ENCODE assay signal across 9 cellular contexts in genomic region chr16:590165-590874, GRCh38. TPM values are rescaled to one million over a fixed set of nuclear protein-coding genes. Genes with fewer than 3 reads are reported as not detected.
DNase-seq lines count a peak whose midpoint lies in the region; ATAC-seq and TF ChIP-seq lines count a peak whose summit lies in the region.
"Had no signal": no experiment of that assay in that cellular context is flagged by ENCODE, and none has a peak within 500 bp of the region (broad histone marks: within the 10 kb centered on the region; RNA-seq: fewer than 3 reads in every experiment).

No MANE protein-coding gene starts in this region.

- peaks cover 33 to 39% of the 10 kb centered on the region in 2 donors for H3K4me1 Mint-ChIP-seq in natural killer cell treated with Interleukin-12 subunit alpha and Interleukin-12 subunit beta and Interleukin-15 and Interleukin-18, amount 100 ng/mL, for 72 hours (ENCODE audit: low read depth in 2 of 2)

- H3K36me3 ChIP-seq in MM.1S (replicated peaks; ENCODE audit: insufficient read depth, low read length) (no peaks in the 10 kb centered on the region), ectodermal cell (ENCODE audit: control insufficient read depth, insufficient read depth, low read length) (no peaks in the 10 kb centered on the region)

- DNase-seq in NCI-H146 (lab: John Stamatoyannopoulos, UW): peak; percentile 64
- no peak for DNase-seq in NCI-H146 treated with DMSO at 0.1 percent for 48 hours (lab: John Stamatoyannopoulos, UW; ENCODE audit: unreplicated experiment)
- DNase-seq in MM.1S: no peak
- DNase-seq in natural killer cell treated with Interleukin-12 subunit alpha and Interleukin-12 subunit beta and Interleukin-15 and Interleukin-18, amount 100 ng/mL, for 72 hours (ENCODE audit: low spot score): no peak
- DNase-seq in hypothalamus (lab: John Stamatoyannopoulos, UW): no peak
- DNase-seq in central memory CD4-positive, alpha-beta T cell: no peak
- DNase-seq in KG1 (lab: John Stamatoyannopoulos, UW): no peak

- peak overlapping the region; percentile 98 for H3K4me2 ChIP-seq in MM.1S (ENCODE audit: low read depth, low read length)

- no peaks in the 10 kb centered on the region for H4K20me1 ChIP-seq in MM.1S (ENCODE audit: insufficient read depth, low read length)

- H3K4me1 ChIP-seq in MM.1S (ENCODE audit: low read length): peaks cover 8% of the 10 kb centered on the region
- H3K4me1 ChIP-seq in ectodermal cell (ENCODE audit: control insufficient read depth, insufficient read depth, low read length): peaks cover 8% of the 10 kb centered on the region

- WGBS in ectodermal cell, 2 experiments: 5% methylated on average over 80 of the region's 80 CpGs

- H3K27ac ChIP-seq in MM.1S (ENCODE audit: low read length) (no peak overlapping the region), ectodermal cell (ENCODE audit: insufficient read depth, low read depth, low read length, poor library complexity, severe bottlenecking) (no peak overlapping the region)

- peak overlapping the region; percentile 97 for H3K4me3 Mint-ChIP-seq in natural killer cell treated with Interleukin-12 subunit alpha and Interleukin-12 subunit beta and Interleukin-15 and Interleukin-18, amount 100 ng/mL, for 72 hours

- H3K9me2 ChIP-seq in MM.1S (replicated peaks; ENCODE audit: insufficient read depth, low read length): no peaks in the 10 kb centered on the region

- no peaks in the 10 kb centered on the region for H3K36me3 Mint-ChIP-seq in natural killer cell treated with Interleukin-12 subunit alpha and Interleukin-12 subunit beta and Interleukin-15 and Interleukin-18, amount 100 ng/mL, for 72 hours

- H3K27me3 Mint-ChIP-seq in natural killer cell treated with Interleukin-12 subunit alpha and Interleukin-12 subunit beta and Interleukin-15 and Interleukin-18, amount 100 ng/mL, for 72 hours: no peaks in the 10 kb centered on the region

- TF ChIP-seq CTCF in MM.1S (IDR thresholded peaks at IDR 0.05; ENCODE audit: low read length): no peak

- no peaks in the 10 kb centered on the region for H3K9me3 Mint-ChIP-seq in natural killer cell treated with Interleukin-12 subunit alpha and Interleukin-12 subunit beta and Interleukin-15 and Interleukin-18, amount 100 ng/mL, for 72 hours

- no peaks in the 10 kb centered on the region for H3K27me3 ChIP-seq in MM.1S (replicated peaks; ENCODE audit: insufficient read depth, low read length)
- H3K27me3 ChIP-seq in ectodermal cell (ENCODE audit: control insufficient read depth, insufficient read depth, low read length, poor library complexity, severe bottlenecking): peaks cover 28% of the 10 kb centered on the region

- H3K79me2 ChIP-seq in MM.1S (ENCODE audit: low read length): peaks cover 69% of the 10 kb centered on the region

- H2AFZ ChIP-seq in MM.1S (ENCODE audit: low read length): peak overlapping the region; percentile 51; the same call in 1 of the 2 replicates

- H3K4me3 ChIP-seq in MM.1S (ENCODE audit: low read length) (peak overlapping the region; percentile 86), ectodermal cell (ENCODE audit: insufficient read depth, low read depth, low read length) (peak overlapping the region; percentile 67)

- H3K9ac ChIP-seq in MM.1S (ENCODE audit: low read length): peak overlapping the region; percentile 78

- peak overlapping the region; percentile 79 to 96 for H3K27ac Mint-ChIP-seq in natural killer cell treated with Interleukin-12 subunit alpha and Interleukin-12 subunit beta and Interleukin-15 and Interleukin-18, amount 100 ng/mL, for 72 hours

- peaks cover 9% of the 10 kb centered on the region; the same call in 1 of the 2 replicates for H3F3A ChIP-seq in MM.1S (ENCODE audit: insufficient read depth, low read length)

- no peak for ATAC-seq in natural killer cell treated with Interleukin-12 subunit alpha and Interleukin-12 subunit beta and Interleukin-15 and Interleukin-18, amount 100 ng/mL, for 72 hours

- H3K9me3 ChIP-seq in MM.1S (replicated peaks; ENCODE audit: insufficient read depth, low read length): no peaks in the 10 kb centered on the region
- no peaks in the 10 kb centered on the region for H3K9me3 ChIP-seq in ectodermal cell (ENCODE audit: control insufficient read depth, low read length)

RNA-seq across cellular contexts. Expression of gene RAB40C, which starts 0.5 kb away (rescaled TPM):
- polyA plus RNA-seq in ectodermal cell (2013, experiment 1 of 4): 27.8 TPM
- polyA plus RNA-seq in ectodermal cell (2013, experiment 2 of 4): 23.7 TPM
- polyA plus RNA-seq in ectodermal cell (2013, experiment 3 of 4): 18.6 TPM
- polyA plus RNA-seq in ectodermal cell (2013, experiment 4 of 4): 21.4 TPM
- 10 to 100 TPM; 16.7 to 18.7 TPM for total RNA-seq in natural killer cell treated with Interleukin-12 subunit alpha and Interleukin-12 subunit beta and Interleukin-15 and Interleukin-18, amount 100 ng/mL, for 72 hours

RNA-seq across cellular contexts. Expression of gene PIGQ, which starts 20.6 kb away (rescaled TPM):
- polyA plus RNA-seq in ectodermal cell (2013, experiment 1 of 4): 49.3 TPM
- polyA plus RNA-seq in ectodermal cell (2013, experiment 2 of 4): 55.7 TPM
- 46.6 TPM for polyA plus RNA-seq in ectodermal cell (2013, experiment 3 of 4)
- 45.9 TPM for polyA plus RNA-seq in ectodermal cell (2013, experiment 4 of 4)
- total RNA-seq in natural killer cell treated with Interleukin-12 subunit alpha and Interleukin-12 subunit beta and Interleukin-15 and Interleukin-18, amount 100 ng/mL, for 72 hours: 10 to 100 TPM; 27.6 to 60.9 TPM

RNA-seq across cellular contexts. Expression of gene NHLRC4, which starts 23.5 kb away (rescaled TPM):
- polyA plus RNA-seq in ectodermal cell (2013, experiment 1 of 4): not detected
- polyA plus RNA-seq in ectodermal cell (2013, experiment 2 of 4): not detected
- polyA plus RNA-seq in ectodermal cell (2013, experiment 3 of 4): not detected
- polyA plus RNA-seq in ectodermal cell (2013, experiment 4 of 4): 0.12 TPM
- total RNA-seq in natural killer cell treated with Interleukin-12 subunit alpha and Interleukin-12 subunit beta and Interleukin-15 and Interleukin-18, amount 100 ng/mL, for 72 hours: under 1 TPM; 0.33 to 0.48 TPM

RNA-seq across cellular contexts. Expression of gene PRR35, which starts 30.1 kb away (rescaled TPM):
- polyA plus RNA-seq in ectodermal cell (2013, experiment 1 of 4): not detected
- polyA plus RNA-seq in ectodermal cell (2013, experiment 2 of 4): not detected
- not detected for polyA plus RNA-seq in ectodermal cell (2013, experiment 3 of 4)
- not detected for polyA plus RNA-seq in ectodermal cell (2013, experiment 4 of 4)
- under 1 TPM; 0.12 to 0.64 TPM for total RNA-seq in natural killer cell treated with Interleukin-12 subunit alpha and Interleukin-12 subunit beta and Interleukin-15 and Interleukin-18, amount 100 ng/mL, for 72 hours
- total RNA-seq: dermis microvascular lymphatic vessel endothelial cell had no signal

RNA-seq across cellular contexts. Expression of gene WFIKKN1, which starts 40.5 kb away (rescaled TPM):
- 23.1 TPM for polyA plus RNA-seq in ectodermal cell (2013, experiment 1 of 4)
- polyA plus RNA-seq in ectodermal cell (2013, experiment 2 of 4): 30.3 TPM
- 31.3 TPM for polyA plus RNA-seq in ectodermal cell (2013, experiment 3 of 4)
- polyA plus RNA-seq in ectodermal cell (2013, experiment 4 of 4): 34.0 TPM
- total RNA-seq in natural killer cell treated with Interleukin-12 subunit alpha and Interleukin-12 subunit beta and Interleukin-15 and Interleukin-18, amount 100 ng/mL, for 72 hours: 1 to 10 TPM in 1 of 2 donors, under 1 TPM in 1; 0.75 to 1.1 TPM
